27 cellular contexts compared by ENCODE assay signal in the genomic region with DNA sequence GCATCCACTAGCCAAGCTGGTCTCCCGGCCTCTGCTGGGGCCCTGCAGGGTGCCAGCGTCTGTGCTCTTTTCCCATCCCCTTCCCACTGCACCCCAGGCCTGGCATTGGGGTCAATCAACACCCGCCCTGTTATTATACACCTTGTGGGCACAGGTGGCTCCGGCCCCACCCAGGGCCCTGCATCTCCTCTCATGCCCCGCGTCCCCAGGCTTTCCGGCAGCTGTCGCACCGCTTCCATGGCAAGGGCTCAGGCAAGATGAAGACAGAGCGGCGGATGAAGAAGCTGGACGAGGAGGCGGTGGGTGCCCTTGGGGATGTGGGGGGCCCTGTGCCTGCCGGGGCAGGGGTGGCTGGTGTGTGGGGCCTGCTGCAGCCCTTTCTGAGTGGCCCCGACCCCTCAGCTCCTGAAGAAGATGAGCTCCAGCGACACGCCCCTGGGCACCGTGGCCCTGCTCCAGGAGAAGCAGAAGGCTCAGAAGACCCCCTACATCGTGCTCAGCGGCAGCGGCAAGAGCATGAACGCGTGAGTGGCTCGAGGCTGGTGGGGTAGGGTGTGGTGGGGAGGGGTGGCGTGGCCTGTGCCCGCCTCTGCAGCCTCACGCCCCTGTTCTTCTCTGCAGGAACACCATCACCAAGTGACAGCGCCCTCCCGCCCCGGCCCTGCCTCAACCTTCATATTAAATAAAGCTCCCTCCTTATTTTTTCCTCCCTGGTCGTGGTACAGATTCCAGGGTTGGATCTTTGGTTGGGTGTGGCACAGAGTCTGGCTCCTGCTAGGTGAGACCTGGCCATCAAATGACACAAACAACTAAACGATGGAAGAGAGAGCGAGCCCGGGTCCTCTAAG. TPM values are rescaled to one million over a fixed set of nuclear protein-coding genes. Genes with fewer than 3 reads are reported as not detected.
"Had no signal": no experiment of that assay in that cellular context is flagged by ENCODE, and none has a peak within 500 bp of the region (broad histone marks: within the 10 kb centered on the region; RNA-seq: fewer than 3 reads in every experiment).

No MANE protein-coding gene starts in this region.

- H3K36me3 ChIP-seq: neural progenitor cell had no signal

- H3K27ac Mint-ChIP-seq: natural killer cell treated with Interleukin-12 subunit alpha and Interleukin-12 subunit beta and Interleukin-15 and Interleukin-18, amount 100 ng/mL, for 72 hours; neural progenitor cell; stimulated activated memory B cell treated with anti-CD40 and anti-IgM and Interleukin-4, amounts not matched to agents 10 μg/mL and 1 μg/mL and 100 μg/mL, for 72 hours; stimulated activated naive CD8-positive, alpha-beta T cell treated with anti-CD3 and anti-CD28 coated beads, Interleukin-15, amount 100 ng/mL, for 72 hours had no signal

- H3K4me3 Mint-ChIP-seq: natural killer cell treated with Interleukin-12 subunit alpha and Interleukin-12 subunit beta and Interleukin-15 and Interleukin-18, amount 100 ng/mL, for 72 hours; neural progenitor cell; stimulated activated memory B cell treated with anti-CD40 and anti-IgM and Interleukin-4, amounts not matched to agents 10 μg/mL and 1 μg/mL and 100 μg/mL, for 72 hours; stimulated activated naive CD8-positive, alpha-beta T cell treated with anti-CD3 and anti-CD28 coated beads, Interleukin-15, amount 100 ng/mL, for 72 hours had no signal

- H3K4me3 ChIP-seq: hepatocyte, left ventricle myocardium inferior, lower lobe of right lung, neural progenitor cell, psoas muscle, spleen, testis, tibial nerve, upper lobe of right lung, vagina had no signal

- H2AFZ ChIP-seq: hepatocyte, neural progenitor cell had no signal

- ATAC-seq: left cardiac atrium; natural killer cell treated with Interleukin-12 subunit alpha and Interleukin-12 subunit beta and Interleukin-15 and Interleukin-18, amount 100 ng/mL, for 72 hours; sciatic nerve; stimulated activated memory B cell treated with anti-CD40 and anti-IgM and Interleukin-4, amounts not matched to agents 10 μg/mL and 1 μg/mL and 100 μg/mL, for 72 hours; stimulated activated naive CD8-positive, alpha-beta T cell treated with anti-CD3 and anti-CD28 coated beads, Interleukin-15, amount 100 ng/mL, for 72 hours; upper lobe of right lung had no signal

- H3K9me3 Mint-ChIP-seq: natural killer cell treated with Interleukin-12 subunit alpha and Interleukin-12 subunit beta and Interleukin-15 and Interleukin-18, amount 100 ng/mL, for 72 hours; neural progenitor cell; stimulated activated memory B cell treated with anti-CD40 and anti-IgM and Interleukin-4, amounts not matched to agents 10 μg/mL and 1 μg/mL and 100 μg/mL, for 72 hours; stimulated activated naive CD8-positive, alpha-beta T cell treated with anti-CD3 and anti-CD28 coated beads, Interleukin-15, amount 100 ng/mL, for 72 hours had no signal

- FAIRE-seq: kidney had no signal

- H3K9me3 ChIP-seq: left ventricle myocardium inferior, lower lobe of right lung, psoas muscle, spleen, testis, tibial nerve, upper lobe of right lung, vagina had no signal

- H3K79me2 ChIP-seq: hepatocyte had no signal

- H3K4me2 ChIP-seq: hepatocyte, neural progenitor cell had no signal

- H3K4me1 Mint-ChIP-seq: stimulated activated memory B cell treated with anti-CD40 and anti-IgM and Interleukin-4, amounts not matched to agents 10 μg/mL and 1 μg/mL and 100 μg/mL, for 72 hours had no signal

- H3K9ac ChIP-seq: neural progenitor cell had no signal

- H3K27me3 Mint-ChIP-seq: natural killer cell treated with Interleukin-12 subunit alpha and Interleukin-12 subunit beta and Interleukin-15 and Interleukin-18, amount 100 ng/mL, for 72 hours; stimulated activated memory B cell treated with anti-CD40 and anti-IgM and Interleukin-4, amounts not matched to agents 10 μg/mL and 1 μg/mL and 100 μg/mL, for 72 hours; stimulated activated naive CD8-positive, alpha-beta T cell treated with anti-CD3 and anti-CD28 coated beads, Interleukin-15, amount 100 ng/mL, for 72 hours had no signal

- H3K27me3 ChIP-seq: hepatocyte, neural progenitor cell, spleen, testis, tibial nerve, upper lobe of right lung, vagina had no signal

- H3K36me3 Mint-ChIP-seq: natural killer cell treated with Interleukin-12 subunit alpha and Interleukin-12 subunit beta and Interleukin-15 and Interleukin-18, amount 100 ng/mL, for 72 hours had no signal

- DNase-seq: foreskin melanocyte; head of caudate nucleus; left cardiac atrium; left ventricle myocardium inferior; lower lobe of right lung; mesenchymal stem cell; midbrain; psoas muscle; retina; spleen; stimulated activated CD4-positive, alpha-beta T cell treated with anti-CD3 and anti-CD28 coated beads, Interleukin-15, amount 100 ng/mL, for 24 hours; stimulated activated CD4-positive, alpha-beta T cell treated with anti-CD3 and anti-CD28 coated beads, Interleukin-1b, Interleukin-23, amount 100 ng/mL, for 48 hours; stimulated activated CD4-positive, alpha-beta T cell treated with anti-CD3 and anti-CD28 coated beads, Interleukin-4, amount 100 ng/mL, for 24 hours; stimulated activated naive CD8-positive, alpha-beta T cell treated with anti-CD3 and anti-CD28 coated beads, Interleukin-15, amount 100 ng/mL, for 72 hours; testis; upper lobe of right lung had no signal

- H3K4me1 ChIP-seq: left ventricle myocardium inferior, lower lobe of right lung, neural progenitor cell, psoas muscle, testis, tibial nerve, upper lobe of right lung, vagina had no signal

- H3K27ac ChIP-seq: hepatocyte, left ventricle myocardium inferior, lower lobe of right lung, neural progenitor cell, psoas muscle, spleen, testis, tibial nerve, upper lobe of right lung, vagina had no signal

RNA-seq across cellular contexts. Expression of a gene that starts 33.2 kb away (rescaled TPM):
- total RNA-seq: left ventricle myocardium inferior, skeletal muscle tissue, spleen, subcutaneous adipose tissue had no signal

RNA-seq across cellular contexts. Expression of a gene that starts 33.3 kb away (rescaled TPM):
- total RNA-seq: hepatocyte; kidney; left cardiac atrium; left ventricle myocardium inferior; lower lobe of right lung; natural killer cell treated with Interleukin-12 subunit alpha and Interleukin-12 subunit beta and Interleukin-15 and Interleukin-18, amount 100 ng/mL, for 72 hours; psoas muscle; sciatic nerve; skeletal muscle tissue; subcutaneous adipose tissue; tibial nerve; upper lobe of right lung; vagina had no signal
- polyA plus RNA-seq: esophagus, hepatocyte, psoas muscle had no signal
